8 cellular contexts compared by ENCODE assay signal in the genomic region with DNA sequence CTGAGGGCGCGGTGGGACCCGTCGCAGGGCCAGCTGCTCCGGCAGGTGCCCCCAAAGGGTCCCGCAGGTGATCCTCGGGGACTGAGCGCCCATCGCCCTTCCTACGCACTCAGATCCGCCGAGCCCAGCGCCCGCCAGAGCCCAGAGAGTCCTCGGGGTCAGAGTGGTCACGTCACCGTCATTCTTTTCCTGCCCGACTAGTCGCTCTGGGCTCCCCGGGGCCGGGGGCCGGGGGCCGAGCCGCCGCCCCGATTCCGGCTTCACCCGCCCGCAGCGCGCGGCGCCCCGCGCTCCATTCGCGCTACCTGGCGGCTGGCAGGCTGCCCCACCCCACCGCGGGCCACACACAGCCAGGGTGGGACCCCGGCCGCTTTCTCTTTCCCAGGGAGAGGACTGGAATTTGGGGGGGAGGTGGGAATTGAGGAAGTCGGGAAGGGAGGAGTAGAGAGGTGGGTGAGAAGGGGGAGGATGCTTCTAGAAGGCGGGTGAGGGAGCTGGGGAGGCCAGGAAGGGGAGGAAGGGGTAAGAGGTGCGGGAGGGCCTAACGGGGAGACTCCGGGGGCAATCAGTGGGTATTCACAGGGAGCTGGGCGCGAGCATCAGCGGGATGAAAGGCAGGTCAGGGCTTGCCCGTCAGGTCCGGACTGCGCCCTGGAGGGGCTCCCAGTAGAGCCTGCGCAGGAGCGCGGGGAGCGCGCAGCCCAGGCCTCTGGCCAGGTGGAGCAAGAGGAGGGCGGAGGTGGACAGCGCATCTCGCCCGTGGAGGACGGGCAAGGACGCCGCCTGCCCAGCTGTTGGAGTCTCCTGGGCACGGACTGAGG. TPM values are rescaled to one million over a fixed set of nuclear protein-coding genes. Genes with fewer than 3 reads are reported as not detected.
DNase-seq lines count a peak whose midpoint lies in the region; ATAC-seq and TF ChIP-seq lines count a peak whose summit lies in the region.

No MANE protein-coding gene starts in this region.

- POLR2A ChIA-PET in CD8-positive, alpha-beta T cell (lab: Charles Lee), result interaction anchor here (1.2 kb wide), 1 partner anchor 8 kb away, joined by 3 read pairs; no protein-coding TSS in a partner anchor
- POLR2A ChIA-PET in MCF 10A (lab: Yijun Ruan, JAX), result interaction anchor here (0.6 to 1.0 kb wide), 4 partner anchors 15 to 157 kb away, joined by 3 to 4 read pairs (median 3); no protein-coding TSS in a partner anchor

- peaks cover 14% of the 10 kb centered on the region for H3K4me1 Mint-ChIP-seq in CD8-positive, alpha-beta T cell (ENCODE audit: low read depth)
- H3K4me1 Mint-ChIP-seq in MCF 10A (ENCODE audit: insufficient read depth, unreplicated experiment), result peaks cover 14% of the 10 kb centered on the region
- H3K4me1 Mint-ChIP-seq in stimulated activated naive CD8-positive, alpha-beta T cell treated with anti-CD3 and anti-CD28 coated beads, Interleukin-15, Interleukin-2, amounts not matched to agents 100 ng/mL and 50 ng/mL, for 24 hours (ENCODE audit: low read depth), result peaks cover 21% of the 10 kb centered on the region

- peak overlapping the region; percentile 66 for H3K27ac Mint-ChIP-seq in CD8-positive, alpha-beta T cell
- H3K27ac Mint-ChIP-seq in MCF 10A (ENCODE audit: low read depth, unreplicated experiment), result no peak overlapping the region
- peak overlapping the region; percentile 53 for H3K27ac Mint-ChIP-seq in stimulated activated naive CD8-positive, alpha-beta T cell treated with anti-CD3 and anti-CD28 coated beads, Interleukin-15, Interleukin-2, amounts not matched to agents 100 ng/mL and 50 ng/mL, for 24 hours

- CTCF ChIA-PET in CD8-positive, alpha-beta T cell (lab: Charles Lee), result interaction anchor here (0.6 to 5.3 kb wide), 9 partner anchors 12 to 252 kb away, joined by 3 to 40 read pairs (median 3); no protein-coding TSS in a partner anchor
- CTCF ChIA-PET in MCF 10A (lab: Yijun Ruan, JAX), result interaction anchor here (0.7 to 2.6 kb wide), 9 partner anchors 12 to 236 kb away, joined by 3 to 18 read pairs (median 5); no protein-coding TSS in a partner anchor

- ATAC-seq in CD8-positive, alpha-beta T cell, result peak; percentile 62
- no peak for ATAC-seq in GM21825 (IDR thresholded peaks at IDR 0.05; ENCODE audit: unreplicated experiment)

- no peaks in the 10 kb centered on the region for H3K27me3 ChIP-seq in CD8-positive, alpha-beta T cell (ENCODE audit: insufficient read depth, low read length)
- H3K27me3 ChIP-seq in kidney epithelial cell (ENCODE audit: control insufficient read depth, insufficient read depth, low read length), result peaks cover 20% of the 10 kb centered on the region

- H3K27ac ChIP-seq in CD8-positive, alpha-beta T cell (ENCODE audit: low read depth, low read length), result peak overlapping the region; percentile 24

- H3K36me3 ChIP-seq in CD8-positive, alpha-beta T cell (ENCODE audit: insufficient read depth, low read length), result no peaks in the 10 kb centered on the region
- no peaks in the 10 kb centered on the region for H3K36me3 ChIP-seq in kidney epithelial cell (ENCODE audit: control insufficient read depth, insufficient read depth, low read length)

- H3K36me3 Mint-ChIP-seq in CD8-positive, alpha-beta T cell, result no peaks in the 10 kb centered on the region
- H3K36me3 Mint-ChIP-seq in MCF 10A (ENCODE audit: insufficient read depth, unreplicated experiment), result no peaks in the 10 kb centered on the region
- no peaks in the 10 kb centered on the region for H3K36me3 Mint-ChIP-seq in stimulated activated naive CD8-positive, alpha-beta T cell treated with anti-CD3 and anti-CD28 coated beads, Interleukin-15, Interleukin-2, amounts not matched to agents 100 ng/mL and 50 ng/mL, for 24 hours (ENCODE audit: low read depth)

- intact Hi-C loops in CD8-positive, alpha-beta T cell (cut with DNase I, micrococcal nuclease), result no loop called here
- intact Hi-C loops in MCF 10A (cut with micrococcal nuclease), result no loop called here

- no peak for TF ChIP-seq CTCF in CD8-positive, alpha-beta T cell (IDR thresholded peaks at IDR 0.05)
- no peak for TF ChIP-seq CTCF in MCF 10A (IDR thresholded peaks at IDR 0.05; ENCODE audit: unreplicated experiment)
- no peak for TF ChIP-seq CTCF in kidney epithelial cell (IDR thresholded peaks at IDR 0.05; ENCODE audit: insufficient read depth, low read length, poor library complexity, severe bottlenecking)

- no peaks in the 10 kb centered on the region for H3K9me3 Mint-ChIP-seq in CD8-positive, alpha-beta T cell
- H3K9me3 Mint-ChIP-seq in MCF 10A (ENCODE audit: unreplicated experiment), result no peaks in the 10 kb centered on the region
- no peaks in the 10 kb centered on the region for H3K9me3 Mint-ChIP-seq in stimulated activated naive CD8-positive, alpha-beta T cell treated with anti-CD3 and anti-CD28 coated beads, Interleukin-15, Interleukin-2, amounts not matched to agents 100 ng/mL and 50 ng/mL, for 24 hours

- peak overlapping the region; percentile 54 for H3K4me3 ChIP-seq in CD8-positive, alpha-beta T cell (ENCODE audit: low read depth, low read length)
- H3K4me3 ChIP-seq in kidney epithelial cell (ENCODE audit: low read depth, low read length), result peak overlapping the region; percentile 40

- H3K4me3 Mint-ChIP-seq in CD8-positive, alpha-beta T cell, result peak overlapping the region; percentile 88
- peak overlapping the region; percentile 62 for H3K4me3 Mint-ChIP-seq in MCF 10A (ENCODE audit: unreplicated experiment)
- peak overlapping the region; percentile 81 for H3K4me3 Mint-ChIP-seq in stimulated activated naive CD8-positive, alpha-beta T cell treated with anti-CD3 and anti-CD28 coated beads, Interleukin-15, Interleukin-2, amounts not matched to agents 100 ng/mL and 50 ng/mL, for 24 hours

- H3K27me3 Mint-ChIP-seq in CD8-positive, alpha-beta T cell (ENCODE audit: low read depth), result peaks cover 30% of the 10 kb centered on the region
- H3K27me3 Mint-ChIP-seq in MCF 10A (ENCODE audit: insufficient read depth, unreplicated experiment), result peaks cover 21% of the 10 kb centered on the region
- H3K27me3 Mint-ChIP-seq in stimulated activated naive CD8-positive, alpha-beta T cell treated with anti-CD3 and anti-CD28 coated beads, Interleukin-15, Interleukin-2, amounts not matched to agents 100 ng/mL and 50 ng/mL, for 24 hours, result peaks cover 52% of the 10 kb centered on the region

- no peaks in the 10 kb centered on the region for H3K9me3 ChIP-seq in CD8-positive, alpha-beta T cell (ENCODE audit: low read length)

- peak in 2 of 7 experiments; percentile 24 to 53 for DNase-seq in CD8-positive, alpha-beta T cell
- DNase-seq in NCI-H146 treated with DMSO at 0.1 percent for 48 hours (lab: John Stamatoyannopoulos, UW; ENCODE audit: unreplicated experiment) (peak; percentile 28), MCF 10A (ENCODE audit: unreplicated experiment) (peak; percentile 41), kidney epithelial cell (ENCODE audit: low read depth) (no peak), NCI-H128 (lab: John Stamatoyannopoulos, UW; ENCODE audit: unreplicated experiment) (no peak), NCI-H1436 (lab: John Stamatoyannopoulos, UW) (no peak)

- H3K4me1 ChIP-seq in CD8-positive, alpha-beta T cell (ENCODE audit: insufficient read depth, low read length), result peaks cover 13% of the 10 kb centered on the region

- no TSS peak for BruUV-seq in MCF 10A (replicated peaks; lab: Mats Ljungman, UMichigan)

RNA-seq across cellular contexts. Expression of a gene that starts 36.0 kb away (rescaled TPM):
- not detected for total RNA-seq in CD8-positive, alpha-beta T cell
- 4.0 and 5.4 TPM in 2 replicates for total RNA-seq in MCF 10A (2022)
- total RNA-seq in kidney epithelial cell, result 1.0 and 1.5 TPM in 2 replicates

Comparison
In these comparisons a context has a peak if more than half of its experiments do, and no peak if none do; other contexts are left out.
1. DNase-seq: peak in NCI-H146 treated with DMSO at 0.1 percent for 48 hours (single experiment) and MCF 10A (single experiment); none in kidney epithelial cell (single experiment), NCI-H128 (single experiment) and NCI-H1436 (single experiment).
2. Peak in every context shown above with its lines, with median percentiles within 50 percentile points of each other: H3K4me3 Mint-ChIP-seq.